ENCODE assay signal across 14 cellular contexts in the genomic region with DNA sequence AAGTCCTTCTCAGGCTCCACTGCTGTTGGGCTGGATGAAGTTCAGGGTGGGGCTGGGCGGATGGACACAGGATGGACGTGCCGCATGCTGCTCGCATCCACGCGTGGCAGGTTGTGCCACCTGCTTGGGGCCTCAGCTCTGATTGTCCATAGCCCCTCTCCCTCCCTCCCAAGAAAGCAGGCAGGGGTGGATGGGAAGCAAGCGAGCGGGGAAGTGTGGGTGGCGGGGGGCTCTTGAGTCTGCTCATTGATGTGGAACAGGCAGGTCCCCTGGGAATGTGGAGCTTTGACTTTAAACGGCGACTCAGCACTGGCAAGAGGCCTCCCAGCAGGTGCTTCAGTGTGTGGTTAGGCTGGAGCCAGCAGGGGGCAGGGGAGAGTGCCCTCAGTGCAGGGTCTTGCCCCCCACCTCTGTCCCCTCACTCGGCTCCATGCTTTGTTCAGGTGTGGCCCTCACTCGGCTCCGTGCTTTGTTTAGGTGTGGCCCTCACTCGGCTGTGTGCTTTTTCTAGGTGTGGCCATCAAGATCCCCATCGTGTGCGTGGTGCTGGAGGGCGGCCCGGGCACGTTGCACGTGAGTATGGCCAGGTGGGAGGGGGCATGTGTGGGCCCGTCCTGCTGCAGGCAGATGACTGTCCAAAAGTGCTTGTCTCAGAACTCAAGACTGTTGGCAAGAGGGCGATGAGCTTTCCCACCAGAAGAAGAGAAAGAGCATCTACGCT. TPM values are rescaled to one million over a fixed set of nuclear protein-coding genes. Genes with fewer than 3 reads are reported as not detected.
DNase-seq lines count a peak whose midpoint lies in the region; ATAC-seq and TF ChIP-seq lines count a peak whose summit lies in the region.
"Had no signal": no experiment of that assay in that cellular context is flagged by ENCODE, and none has a peak within 500 bp of the region (broad histone marks: within the 10 kb centered on the region; RNA-seq: fewer than 3 reads in every experiment).

No MANE protein-coding gene starts in this region.

- H3K9me3 ChIP-seq in mammary epithelial cell (replicated peaks; ENCODE audit: insufficient read depth, low read length) (peaks cover 7% of the 10 kb centered on the region), osteoblast (ENCODE audit: low read depth, low read length) (no peaks in the 10 kb centered on the region)
- H3K9me3 ChIP-seq: SJSA1, thyroid gland had no signal

- H2AFZ ChIP-seq in mammary epithelial cell (ENCODE audit: low read depth, low read length) (no peak overlapping the region), osteoblast (ENCODE audit: low read length) (no peak overlapping the region)

- no peaks in the 10 kb centered on the region for H3K79me2 ChIP-seq in mammary epithelial cell (ENCODE audit: insufficient read depth, low read length)
- no peaks in the 10 kb centered on the region for H3K79me2 ChIP-seq in osteoblast (ENCODE audit: insufficient read depth, low read length)

- intact Hi-C loops in mammary epithelial cell (cut with micrococcal nuclease), result loop anchor here (2.0 to 5.0 kb wide), 2 partner anchors 50 to 101 kb away; no protein-coding TSS in a partner anchor

- no peak overlapping the region for H3K9ac ChIP-seq in mammary epithelial cell (ENCODE audit: insufficient read depth, low read length)

- dilution Hi-C loops in mammary epithelial cell (cut with HindIII; ENCODE audit: low sequenced_read_pairs), result no loop called here

- H3K4me1 ChIP-seq in mammary epithelial cell (ENCODE audit: insufficient read depth, low read length), result no peaks in the 10 kb centered on the region
- H3K4me1 ChIP-seq in osteoblast (ENCODE audit: insufficient read depth, low read length), result no peaks in the 10 kb centered on the region
- H3K4me1 ChIP-seq: SJSA1, thyroid gland had no signal

- WGBS in mammary epithelial cell (ENCODE audit: low coverage, missing lambda C conversion rate), result 34% methylated on average over 17 of the region's 24 CpGs

- no TSS peak for BruUV-seq in mammary epithelial cell (replicated peaks; lab: Mats Ljungman, UMichigan)

- no peak overlapping the region for H3K4me3 ChIP-seq in NB4 (ENCODE audit: low read depth, low read length)
- peak overlapping the region in 1 of 3 experiments; percentile 3 for H3K4me3 ChIP-seq in mammary epithelial cell (replicated peaks in 1 of 3; ENCODE audit: insufficient read depth in 1 of 3, low read depth in 2 of 3, low read length in 3 of 3)
- H3K4me3 ChIP-seq in osteoblast (ENCODE audit: insufficient read depth, low read length), result no peak overlapping the region
- H3K4me3 ChIP-seq: SJSA1, thyroid gland had no signal

- H4K20me1 ChIP-seq in mammary epithelial cell (ENCODE audit: insufficient read depth, low read length) (no peaks in the 10 kb centered on the region), osteoblast (ENCODE audit: insufficient read depth, low read length) (no peaks in the 10 kb centered on the region)

- TF ChIP-seq CTCF in NB4 (IDR thresholded peaks at IDR 0.05; ENCODE audit: low read depth, low read length) (peak; percentile 12), mammary epithelial cell (conservative IDR thresholded peaks at IDR 0.05 in 1 of 2, IDR thresholded peaks at IDR 0.05 in 1 of 2; ENCODE audit: extremely low read depth in 1 of 2, insufficient read depth in 1 of 2, low read depth in 1 of 2, low read length in 2 of 2) (no peak), osteoblast (IDR thresholded peaks at IDR 0.05; ENCODE audit: extremely low read depth, low read depth, low read length) (no peak)

- ATAC-seq in GM18909 (IDR thresholded peaks at IDR 0.05; ENCODE audit: poor library complexity, unreplicated experiment) (no peak), GM21825 (IDR thresholded peaks at IDR 0.05; ENCODE audit: unreplicated experiment) (no peak)

- CTCF ChIA-PET in mammary epithelial cell (lab: Charles Lee; ENCODE audit: low non-redundant PET), result no interaction called here

- H3K36me3 ChIP-seq in mammary epithelial cell (ENCODE audit: insufficient read depth, low read length) (no peaks in the 10 kb centered on the region), osteoblast (ENCODE audit: insufficient read depth, low read length) (no peaks in the 10 kb centered on the region)
- H3K36me3 ChIP-seq: SJSA1, thyroid gland had no signal

- DNase-seq in NCI-H524 (lab: John Stamatoyannopoulos, UW) (peak; percentile 4 to 55), NCI-H524 treated with DMSO at 0.1 percent for 48 hours (lab: John Stamatoyannopoulos, UW) (no peak), NB4 (ENCODE audit: low read depth) (peak; percentile 50), mammary epithelial cell (peak; percentile 16), osteoblast (ENCODE audit: insufficient read length, low spot score, missing footprints) (peak; percentile 70), Kasumi-1 (lab: John Stamatoyannopoulos, UW) (no peak)
- DNase-seq: ACHN, GOT3, thyroid gland had no signal

- H3K27me3 ChIP-seq in mammary epithelial cell (ENCODE audit: insufficient read depth, low read length) (no peaks in the 10 kb centered on the region), osteoblast (ENCODE audit: insufficient read depth, low read length) (peaks cover 9% of the 10 kb centered on the region)
- H3K27me3 ChIP-seq: thyroid gland had no signal

- H3K4me2 ChIP-seq in mammary epithelial cell (ENCODE audit: insufficient read depth, low read depth, low read length), result peak overlapping the region; percentile 18
- H3K4me2 ChIP-seq in osteoblast (ENCODE audit: insufficient read depth, low read length), result no peak overlapping the region

- no peak for TF ChIP-seq POLR2A in NB4 (IDR thresholded peaks at IDR 0.05; ENCODE audit: extremely low read depth, insufficient read length)

- in situ Hi-C loops in mammary epithelial cell (cut with MboI; ENCODE audit: low sequenced_read_pairs in 2 of 2), result no loop called here

- H3K27ac ChIP-seq in mammary epithelial cell (ENCODE audit: insufficient read depth, low read depth, low read length) (no peak overlapping the region), osteoblast (ENCODE audit: low read depth, low read length) (no peak overlapping the region)
- H3K27ac ChIP-seq: epithelial cell of prostate, SJSA1, thyroid gland had no signal

RNA-seq across cellular contexts. Expression of a gene that starts 23.9 kb away (rescaled TPM):
- total RNA-seq in mammary epithelial cell (10 to 100 TPM in 1 of 2 donors, 1 to 10 TPM in 1; 6.2 to 14.6 TPM), osteoblast (under 0.01 and 0.36 TPM in 2 replicates)
- 16.6 TPM for polyA plus RNA-seq in mammary epithelial cell
- 19.7 TPM for polyA minus RNA-seq in mammary epithelial cell
- total RNA-seq: myocyte had no signal

RNA-seq across cellular contexts. Expression of a gene that starts 38.2 kb away (rescaled TPM):
- total RNA-seq in mammary epithelial cell (1 to 10 TPM; 8.3 to 9.6 TPM), osteoblast (14.5 and 15.0 TPM in 2 replicates)
- 3.4 TPM for polyA plus RNA-seq in mammary epithelial cell
- polyA minus RNA-seq in mammary epithelial cell, result not detected

Comparison
In these comparisons a context has a peak if more than half of its experiments do, and no peak if none do; other contexts are left out.
1. DNase-seq: peak in NCI-H524 (2 of 2), NB4 (single experiment), mammary epithelial cell (single experiment) and osteoblast (single experiment); none in NCI-H524 treated with DMSO at 0.1 percent for 48 hours (single experiment) and Kasumi-1 (0 of 2).